9 cellular contexts compared by ENCODE assay signal in the genomic region with DNA sequence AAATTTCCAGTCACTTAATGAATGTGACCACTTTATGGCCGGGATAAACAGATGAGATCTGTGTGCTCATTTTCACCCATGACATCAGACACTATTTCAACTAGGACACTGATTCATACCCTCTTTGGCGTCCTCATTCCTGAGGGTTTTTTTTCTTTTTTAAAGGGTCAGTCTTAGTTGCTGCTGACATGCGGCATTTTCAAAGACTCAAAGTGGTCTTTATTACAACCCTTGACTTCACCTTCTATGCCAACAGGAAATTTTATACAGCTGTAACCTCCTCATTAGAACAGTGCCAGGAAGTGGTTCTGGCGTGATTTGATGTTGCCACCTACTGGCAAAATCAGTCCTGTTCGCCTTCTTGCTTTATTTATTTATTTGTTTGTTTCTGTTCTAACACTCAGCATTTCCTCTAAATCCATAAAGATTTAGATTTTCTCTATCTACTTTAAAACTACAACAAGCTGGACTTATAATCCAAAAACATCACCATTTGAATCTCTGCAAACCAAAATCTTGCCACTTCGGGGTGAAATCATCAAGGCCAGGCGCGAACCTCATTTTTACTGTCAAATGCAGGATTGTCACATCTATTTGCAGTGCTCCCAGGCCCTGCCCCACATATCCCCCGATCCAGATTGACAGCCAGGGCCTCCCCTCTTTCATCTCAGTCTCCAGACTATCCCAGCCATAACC.
DNase-seq lines count a peak whose midpoint lies in the region; ATAC-seq and TF ChIP-seq lines count a peak whose summit lies in the region.
"Had no signal": no experiment of that assay in that cellular context is flagged by ENCODE, and none has a peak within 500 bp of the region (broad histone marks: within the 10 kb centered on the region; RNA-seq: fewer than 3 reads in every experiment).

No MANE protein-coding gene starts in this region.

- TF ChIP-seq POLR2A in transverse colon (IDR thresholded peaks at IDR 0.05): no peak

- no peak for ATAC-seq in GM18520 (IDR thresholded peaks at IDR 0.05; ENCODE audit: unreplicated experiment)
- no peak for ATAC-seq in HG03378 (IDR thresholded peaks at IDR 0.05; ENCODE audit: unreplicated experiment)

- TF ChIP-seq CTCF in nephron (IDR thresholded peaks at IDR 0.05; ENCODE audit: unreplicated experiment in 3 of 3) (peak; percentile 60 to 68 (median 61)), transverse colon (IDR thresholded peaks at IDR 0.05) (no peak)

- H3K9me3 ChIP-seq in transverse colon: peaks cover 0 to 9% of the 10 kb centered on the region in 2 donors

- intact Hi-C loops in transverse colon (cut with DNase I; ENCODE audit: low total_unique reads): no loop called here

- peaks cover 19% of the 10 kb centered on the region for H3K4me1 Mint-ChIP-seq in nephron
- H3K4me1 Mint-ChIP-seq in activated naive CD4-positive, alpha-beta T cell treated with anti-CD3 and anti-CD28 coated beads, Interleukin-2, amount 10 ng/mL, durations not matched to agents 7 days and 5 days: no peaks in the 10 kb centered on the region

- H3K27ac Mint-ChIP-seq in nephron: no peak overlapping the region
- no peak overlapping the region for H3K27ac Mint-ChIP-seq in activated naive CD4-positive, alpha-beta T cell treated with anti-CD3 and anti-CD28 coated beads, Interleukin-2, amount 10 ng/mL, durations not matched to agents 7 days and 5 days

- H3K27me3 ChIP-seq in transverse colon: no peaks in the 10 kb centered on the region
- H3K27me3 ChIP-seq: upper lobe of left lung had no signal

- H3K4me3 Mint-ChIP-seq in nephron: no peak overlapping the region
- no peak overlapping the region for H3K4me3 Mint-ChIP-seq in activated naive CD4-positive, alpha-beta T cell treated with anti-CD3 and anti-CD28 coated beads, Interleukin-2, amount 10 ng/mL, durations not matched to agents 7 days and 5 days

- 47 to 63% methylated on average over 8 to 9 of the region's 9 CpGs for WGBS in transverse colon (ENCODE audit: low coverage in 1 of 2), 2 donors

- no peak for TF ChIP-seq EP300 in transverse colon (IDR thresholded peaks at IDR 0.05; ENCODE audit: low read depth)

- no peak overlapping the region for H3K4me3 ChIP-seq in transverse colon
- H3K4me3 ChIP-seq: upper lobe of left lung had no signal

- H3K27ac ChIP-seq in cingulate gyrus (ENCODE audit: low read depth, low read length) (peak overlapping the region; percentile 48), transverse colon (no peak overlapping the region)
- H3K27ac ChIP-seq: upper lobe of left lung had no signal

- no peaks in the 10 kb centered on the region for H3K4me1 ChIP-seq in transverse colon
- H3K4me1 ChIP-seq: upper lobe of left lung had no signal

- H3K9me3 Mint-ChIP-seq in nephron: peaks cover 10% of the 10 kb centered on the region
- peaks cover 27% of the 10 kb centered on the region for H3K9me3 Mint-ChIP-seq in activated naive CD4-positive, alpha-beta T cell treated with anti-CD3 and anti-CD28 coated beads, Interleukin-2, amount 10 ng/mL, durations not matched to agents 7 days and 5 days

- H3K36me3 Mint-ChIP-seq in nephron (ENCODE audit: low read depth): peaks cover 6% of the 10 kb centered on the region
- no peaks in the 10 kb centered on the region for H3K36me3 Mint-ChIP-seq in activated naive CD4-positive, alpha-beta T cell treated with anti-CD3 and anti-CD28 coated beads, Interleukin-2, amount 10 ng/mL, durations not matched to agents 7 days and 5 days

- CTCF ChIA-PET in activated naive CD4-positive, alpha-beta T cell treated with anti-CD3 and anti-CD28 coated beads, Interleukin-2, amount 10 ng/mL, durations not matched to agents 7 days and 5 days (lab: Charles Lee): interaction anchor here (1.2 kb wide), 1 partner anchor 12 kb away, joined by 3 read pairs; no protein-coding TSS in a partner anchor

- in situ Hi-C loops in transverse colon (cut with MboI; ENCODE audit: low pct_ligation_motif_present in 1 of 4, low pct_unique_long_range_greater_than_20kb in 1 of 4, low sequenced_read_pairs in 3 of 4): no loop called here

- H3K36me3 ChIP-seq in transverse colon: no peaks in the 10 kb centered on the region
- H3K36me3 ChIP-seq: upper lobe of left lung had no signal

- peak; percentile 26 for DNase-seq in DMS53 treated with DMSO at 0.1 percent for 48 hours (lab: John Stamatoyannopoulos, UW; ENCODE audit: unreplicated experiment)
- DNase-seq in NCI-H2081 treated with DMSO at 0.1 percent for 48 hours (lab: John Stamatoyannopoulos, UW): peak; percentile 4
- DNase-seq in activated naive CD4-positive, alpha-beta T cell treated with anti-CD3 and anti-CD28 coated beads, Interleukin-2, amount 10 ng/mL, durations not matched to agents 7 days and 5 days: no peak
- DNase-seq in transverse colon: no peak
- DNase-seq: upper lobe of left lung had no signal

- peaks cover 13% of the 10 kb centered on the region for H3K27me3 Mint-ChIP-seq in nephron (ENCODE audit: low read depth)
- H3K27me3 Mint-ChIP-seq in activated naive CD4-positive, alpha-beta T cell treated with anti-CD3 and anti-CD28 coated beads, Interleukin-2, amount 10 ng/mL, durations not matched to agents 7 days and 5 days: no peaks in the 10 kb centered on the region

Comparison
In these comparisons a context has a peak if more than half of its experiments do, and no peak if none do; other contexts are left out.
1. DNase-seq: peak in DMS53 treated with DMSO at 0.1 percent for 48 hours (single experiment) and NCI-H2081 treated with DMSO at 0.1 percent for 48 hours (single experiment); none in activated naive CD4-positive, alpha-beta T cell treated with anti-CD3 and anti-CD28 coated beads, Interleukin-2, amount 10 ng/mL, durations not matched to agents 7 days and 5 days (single experiment) and transverse colon (single experiment).
2. CTCF ChIP-seq: peak in nephron (3 of 3); none in transverse colon (0 of 5).